Comparison of ENCODE assay signal across 19 cellular contexts in genomic region chr16:1550061-1550460, GRCh38. TPM values are rescaled to one million over a fixed set of nuclear protein-coding genes. Genes with fewer than 3 reads are reported as not detected.
DNase-seq lines count a peak whose midpoint lies in the region; ATAC-seq and TF ChIP-seq lines count a peak whose summit lies in the region.
"Had no signal": no experiment of that assay in that cellular context is flagged by ENCODE, and none has a peak within 500 bp of the region (broad histone marks: within the 10 kb centered on the region; RNA-seq: fewer than 3 reads in every experiment).

No MANE protein-coding gene starts in this region.

- no peak overlapping the region for H3K4me3 Mint-ChIP-seq in activated T-cell treated with anti-CD3 and anti-CD28 coated beads, Interleukin-2, amount 50 U/mL, for 72 hours
- H3K4me3 Mint-ChIP-seq in osteocyte (ENCODE audit: unreplicated experiment) = no peak overlapping the region
- H3K4me3 Mint-ChIP-seq: central memory CD8-positive, alpha-beta T cell had no signal

- peak overlapping the region; percentile 5 for H3K27ac Mint-ChIP-seq in activated T-cell treated with anti-CD3 and anti-CD28 coated beads, Interleukin-2, amount 50 U/mL, for 72 hours
- H3K27ac Mint-ChIP-seq in osteocyte (ENCODE audit: unreplicated experiment) = peak overlapping the region; percentile 44

- H3K27me3 ChIP-seq in upper lobe of left lung = no peaks in the 10 kb centered on the region
- H3K27me3 ChIP-seq: adrenal gland had no signal

- peak overlapping the region in 3 of 4 donors; percentile 53 to 93 (median 75) for H3K27ac ChIP-seq in upper lobe of left lung
- H3K27ac ChIP-seq: RWPE1 had no signal

- H3K4me1 ChIP-seq in upper lobe of left lung = peaks cover 58 to 69% (median 67%) of the 10 kb centered on the region in 4 donors

- TF ChIP-seq CTCF in osteocyte (IDR thresholded peaks at IDR 0.05) (no peak), upper lobe of left lung (IDR thresholded peaks at IDR 0.05) (no peak)

- no peak overlapping the region for H3K4me3 ChIP-seq in upper lobe of left lung
- H3K4me3 ChIP-seq: adrenal gland, K562 had no signal

- no peaks in the 10 kb centered on the region for H3K27me3 Mint-ChIP-seq in activated T-cell treated with anti-CD3 and anti-CD28 coated beads, Interleukin-2, amount 50 U/mL, for 72 hours (ENCODE audit: low read depth)
- no peaks in the 10 kb centered on the region for H3K27me3 Mint-ChIP-seq in osteocyte (ENCODE audit: unreplicated experiment)
- H3K27me3 Mint-ChIP-seq: central memory CD8-positive, alpha-beta T cell had no signal

- no peaks in the 10 kb centered on the region for H3K9me3 Mint-ChIP-seq in activated T-cell treated with anti-CD3 and anti-CD28 coated beads, Interleukin-2, amount 50 U/mL, for 72 hours
- no peaks in the 10 kb centered on the region for H3K9me3 Mint-ChIP-seq in osteocyte (ENCODE audit: unreplicated experiment)
- H3K9me3 Mint-ChIP-seq: central memory CD8-positive, alpha-beta T cell had no signal

- intact Hi-C loops in Right ventricle myocardium superior (cut with DNase I) = loop anchor here (10.0 kb wide), 1 partner anchor 315 kb away; the partner anchor contains the start of gene TPSB2

- WGBS in upper lobe of left lung, 2 donors = 69 to 75% methylated on average over 8 of the region's 8 CpGs

- no peak for DNase-seq in activated T-cell treated with anti-CD3 and anti-CD28 coated beads, Interleukin-2, amount 50 U/mL, for 72 hours
- DNase-seq in activated T-cell treated with anti-CD3 and anti-CD28 coated beads, Interleukin-2, amount 50 U/mL, for 48 hours = no peak
- DNase-seq in Right ventricle myocardium superior (no peak), osteocyte (ENCODE audit: extremely low spot score, unreplicated experiment) (no peak), upper lobe of left lung (no peak), superior temporal gyrus (ENCODE audit: extremely low spot score) (no peak)
- DNase-seq: adrenal gland; DMS153; effector memory CD4-positive, alpha-beta T cell; mesendoderm; MV-4-11; NCI-H1930; NCI-H446; retina had no signal

- peaks cover 4 to 90% (median 60%) of the 10 kb centered on the region in 4 donors for H3K36me3 ChIP-seq in upper lobe of left lung

- H3K9me3 ChIP-seq in upper lobe of left lung = no peaks in the 10 kb centered on the region
- H3K9me3 ChIP-seq: adrenal gland had no signal

- TF ChIP-seq POLR2A in upper lobe of left lung (IDR thresholded peaks at IDR 0.05) = no peak

- peaks cover 19% of the 10 kb centered on the region for H3K4me1 Mint-ChIP-seq in activated T-cell treated with anti-CD3 and anti-CD28 coated beads, Interleukin-2, amount 50 U/mL, for 72 hours (ENCODE audit: low read depth)
- H3K4me1 Mint-ChIP-seq in osteocyte (ENCODE audit: unreplicated experiment) = peaks cover 23% of the 10 kb centered on the region

- no peak for ATAC-seq in activated T-cell treated with anti-CD3 and anti-CD28 coated beads, Interleukin-2, amount 50 U/mL, for 72 hours (replicated peaks in 1 of 2)
- peak; percentile 56 for ATAC-seq in Right ventricle myocardium superior (ENCODE audit: poor library complexity)
- no peak for ATAC-seq in upper lobe of left lung (ENCODE audit: low FRiP score in 2 of 2)
- no peak for ATAC-seq in HG03565 (IDR thresholded peaks at IDR 0.05; ENCODE audit: unreplicated experiment)
- no peak for ATAC-seq in GM21717 (IDR thresholded peaks at IDR 0.05; ENCODE audit: unreplicated experiment)
- ATAC-seq: K562 had no signal

- no peak for TF ChIP-seq EP300 in upper lobe of left lung (IDR thresholded peaks at IDR 0.05)

- peaks cover 1% of the 10 kb centered on the region in 2 donors for H3K36me3 Mint-ChIP-seq in activated T-cell treated with anti-CD3 and anti-CD28 coated beads, Interleukin-2, amount 50 U/mL, for 72 hours (ENCODE audit: insufficient read depth in 2 of 2)
- peaks cover 21% of the 10 kb centered on the region for H3K36me3 Mint-ChIP-seq in osteocyte (ENCODE audit: unreplicated experiment)

RNA-seq across cellular contexts. Expression of gene TMEM204, which starts 16.6 kb away (rescaled TPM):
- total RNA-seq in activated T-cell treated with anti-CD3 and anti-CD28 coated beads, Interleukin-2, amount 50 U/mL, for 72 hours = 10 to 100 TPM; 15.7 to 16.7 TPM
- total RNA-seq in Right ventricle myocardium superior (28.9 TPM), osteocyte (13.5 and 14.5 TPM in 2 replicates), upper lobe of left lung (100 to 1,000 TPM in 1 of 6 donors, 10 to 100 TPM in 5; 31.4 to 112 (median 48.4) TPM)

RNA-seq across cellular contexts. Expression of gene TELO2, which starts 56.9 kb away (rescaled TPM):
- 10 to 100 TPM; 28.6 to 34.7 TPM for total RNA-seq in activated T-cell treated with anti-CD3 and anti-CD28 coated beads, Interleukin-2, amount 50 U/mL, for 72 hours
- total RNA-seq in Right ventricle myocardium superior (18.8 TPM), osteocyte (35.7 and 37.8 TPM in 2 replicates), upper lobe of left lung (100 to 1,000 TPM in 1 of 6 donors, 10 to 100 TPM in 5; 13.8 to 130 (median 41.5) TPM)
